9 cellular contexts compared by ENCODE assay signal in genomic region chr10:119466655-119467054, GRCh38.
A peak's percentile ranks its signal among the peaks of the same experiment; 100 is the strongest.
DNase-seq lines count a peak whose midpoint lies in the region; ATAC-seq and TF ChIP-seq lines count a peak whose summit lies in the region.
"Had no signal": no experiment of that assay in that cellular context is flagged by ENCODE, and none has a peak within 500 bp of the region (broad histone marks: within the 10 kb centered on the region; RNA-seq: fewer than 3 reads in every experiment).

No MANE protein-coding gene starts in this region.

- H3K4me3 ChIP-seq in DND-41 (ENCODE audit: low read depth in 1 of 2, low read length in 2 of 2) = no peak overlapping the region
- no peak overlapping the region for H3K4me3 ChIP-seq in mucosa of descending colon

- no peak overlapping the region for H3K4me2 ChIP-seq in DND-41 (ENCODE audit: insufficient read depth, low read length)

- H3K27ac ChIP-seq in DND-41 (ENCODE audit: low read length) = no peak overlapping the region

- H3K4me1 ChIP-seq in DND-41 (ENCODE audit: insufficient read depth, low read length) = no peaks in the 10 kb centered on the region
- no peaks in the 10 kb centered on the region for H3K4me1 ChIP-seq in mucosa of descending colon (ENCODE audit: low read depth)

- no peaks in the 10 kb centered on the region for H3K79me2 ChIP-seq in DND-41 (ENCODE audit: insufficient read depth, low read length)

- no peak overlapping the region for H2AFZ ChIP-seq in DND-41 (ENCODE audit: low read depth, low read length)

- POLR2A ChIA-PET in HEK293T (lab: Yijun Ruan, JAX) = no interaction called here

- DNase-seq in DND-41 (no peak), mucosa of descending colon (no peak), HEK293T (ENCODE audit: extremely low spot score) (no peak), left colon (no peak), dermis blood vessel endothelial cell (no peak)
- DNase-seq in activated T-cell treated with anti-CD3 and anti-CD28 coated beads, Interleukin-2, amount 50 U/mL, for 1 hour = peak; percentile 28
- DNase-seq: NCI-H446 treated with DMSO at 0.1 percent for 48 hours had no signal

- TF ChIP-seq CTCF in DND-41 (IDR thresholded peaks at IDR 0.05; ENCODE audit: borderline replicate concordance, extremely low read depth, low read length, poor library complexity, severe bottlenecking) = no peak
- no peak for TF ChIP-seq CTCF in mucosa of descending colon (IDR thresholded peaks at IDR 0.05)

- intact Hi-C loops in mucosa of descending colon (cut with DNase I, micrococcal nuclease) (no loop called here), left colon (cut with DNase I, micrococcal nuclease) (loop anchor here in 1 of 2 donors (10.0 kb wide), 1 partner anchor 1892 kb away; no protein-coding TSS in a partner anchor)

- no peak overlapping the region for H3K9ac ChIP-seq in DND-41 (ENCODE audit: low read depth, low read length)

- H3K36me3 ChIP-seq in DND-41 (ENCODE audit: insufficient read depth, low read length) = no peaks in the 10 kb centered on the region
- no peaks in the 10 kb centered on the region for H3K36me3 ChIP-seq in mucosa of descending colon (ENCODE audit: low read depth)

- H3K9me3 ChIP-seq in DND-41 (ENCODE audit: insufficient read depth, low read length, severe bottlenecking) (peaks cover 3% of the 10 kb centered on the region), mucosa of descending colon (no peaks in the 10 kb centered on the region)

- no peaks in the 10 kb centered on the region for H4K20me1 ChIP-seq in DND-41 (ENCODE audit: insufficient read depth, low read length)

- no peaks in the 10 kb centered on the region for H3K27me3 ChIP-seq in DND-41 (ENCODE audit: insufficient read depth, low read length, poor library complexity)

- 0 out of 3 replicates have a peak, but pooled peaks have one; percentile 17 for ATAC-seq in DND-41 (ENCODE audit: insufficient read depth, low read depth)
- ATAC-seq in HG03108 (IDR thresholded peaks at IDR 0.05; ENCODE audit: unreplicated experiment) = peak; percentile 67
- ATAC-seq in mucosa of descending colon = peak; percentile 25
- ATAC-seq in HG02571 (IDR thresholded peaks at IDR 0.05; ENCODE audit: unreplicated experiment) = no peak
- ATAC-seq in left colon = no peak

- CTCF ChIA-PET in HEK293T (lab: Yijun Ruan, JAX) = interaction anchor here (0.8 kb wide), 1 partner anchor 267 kb away, joined by 3 read pairs; no protein-coding TSS in a partner anchor

TF ChIP-seq in HEK293T, 16 proteins besides CTCF, POLR2A, EP300 and RAD21:
- TF ChIP-seq FOXK2 (IDR thresholded peaks at IDR 0.05) (no peak), TARDBP (IDR thresholded peaks at IDR 0.05) (no peak)

Comparison
In these comparisons a context has a peak if more than half of its experiments do, and no peak if none do; other contexts are left out.
1. ATAC-seq: peak in DND-41 (single experiment), HG03108 (single experiment) and mucosa of descending colon (single experiment); none in HG02571 (single experiment) and left colon (single experiment).